In genomic region chr19:13226983-13227382, GRCh38 we compare ENCODE assay signal across 23 cellular contexts.
DNase-seq lines count a peak whose midpoint lies in the region; ATAC-seq, FAIRE-seq and TF ChIP-seq lines count a peak whose summit lies in the region.
"Had no signal": no experiment of that assay in that cellular context is flagged by ENCODE, and none has a peak within 500 bp of the region (broad histone marks: within the 10 kb centered on the region; RNA-seq: fewer than 3 reads in every experiment).

No MANE protein-coding gene starts in this region.

- intact Hi-C loops in K562 (cut with micrococcal nuclease): no loop called here

- BruUV-seq in K562 (replicated peaks; lab: Mats Ljungman, UMichigan): no TSS peak

- no peak overlapping the region for H3K27ac ChIP-seq in SK-N-SH (ENCODE audit: low read depth in 2 of 2, low read length in 1 of 2)
- H3K27ac ChIP-seq in K562 (ENCODE audit: extremely low read depth, low read depth, low read length): no peak overlapping the region
- no peak overlapping the region for H3K27ac ChIP-seq in endodermal cell (ENCODE audit: low read depth, low read length)
- H3K27ac ChIP-seq: 22Rv1, BLaER1, C4-2B, GM23248 had no signal

- H3K9me3 ChIP-seq in SK-N-SH: no peaks in the 10 kb centered on the region
- no peaks in the 10 kb centered on the region for H3K9me3 ChIP-seq in NT2/D1 (ENCODE audit: insufficient read depth, low read length)
- H3K9me3 ChIP-seq in K562 (replicated peaks; ENCODE audit: control insufficient read depth, insufficient read depth, low read depth, low read length): no peaks in the 10 kb centered on the region
- H3K9me3 ChIP-seq in endodermal cell (ENCODE audit: control insufficient read depth, low read length): no peaks in the 10 kb centered on the region
- H3K9me3 ChIP-seq: BLaER1, Caco-2 had no signal

- peaks cover 3% of the 10 kb centered on the region for H3K27me3 Mint-ChIP-seq in endodermal cell (ENCODE audit: insufficient read depth)

- in situ Hi-C loops in K562 (cut with MboI): no loop called here

- H3K4me1 ChIP-seq in SK-N-SH (ENCODE audit: control insufficient read depth in 1 of 2, insufficient read depth in 2 of 2, low read depth in 1 of 2, low read length in 1 of 2) (no peaks in the 10 kb centered on the region), NT2/D1 (ENCODE audit: insufficient read depth, insufficient read length) (peaks cover 17% of the 10 kb centered on the region), K562 (replicated peaks in 1 of 2; ENCODE audit: control insufficient read depth in 2 of 2, insufficient read depth in 2 of 2, low read length in 2 of 2) (peaks cover 0 to 14% of the 10 kb centered on the region in 2 experiments; a peak in 2 of 5 replicates), endodermal cell (ENCODE audit: control insufficient read depth, insufficient read depth, low read length) (no peaks in the 10 kb centered on the region)
- H3K4me1 ChIP-seq: Caco-2 had no signal

- no peak for TF ChIP-seq POLR2A in K562 (conservative IDR thresholded peaks at IDR 0.05)

- H3K9ac ChIP-seq in SK-N-SH (no peak overlapping the region), NT2/D1 (ENCODE audit: insufficient read length, low read depth) (peak overlapping the region; percentile 56), K562 (ENCODE audit: insufficient read depth in 1 of 2, low read depth in 2 of 2, low read length in 2 of 2) (peak overlapping the region in 1 of 2 experiments; percentile 50; a peak in 2 of 4 replicates), endodermal cell (ENCODE audit: extremely low read depth, low read length, poor library complexity, severe bottlenecking) (no peak overlapping the region)
- H3K9ac ChIP-seq: BLaER1, GM23248 had no signal

- H3K4me3 ChIP-seq in SK-N-SH (ENCODE audit: low read depth in 2 of 2, low read length in 1 of 2) (no peak overlapping the region), NT2/D1 (ENCODE audit: insufficient read length, low read depth) (no peak overlapping the region), K562 (no peak overlapping the region), endodermal cell (ENCODE audit: low read length) (no peak overlapping the region)
- H3K4me3 ChIP-seq: BLaER1, GM23248 had no signal

- H3K27ac Mint-ChIP-seq in endodermal cell: no peak overlapping the region
- H3K27ac Mint-ChIP-seq: B cell; CD8-positive, alpha-beta T cell had no signal

- no peaks in the 10 kb centered on the region for H3K79me2 ChIP-seq in SK-N-SH (ENCODE audit: insufficient read depth)
- no peaks in the 10 kb centered on the region for H3K79me2 ChIP-seq in K562 (ENCODE audit: control insufficient read depth, insufficient read depth, low read length)

- H3K36me3 ChIP-seq in SK-N-SH (replicated peaks in 1 of 2; ENCODE audit: control insufficient read depth in 1 of 2, insufficient read depth in 2 of 2, low read length in 1 of 2): no peaks in the 10 kb centered on the region
- H3K36me3 ChIP-seq in NT2/D1 (ENCODE audit: insufficient read depth, insufficient read length, low read length): no peaks in the 10 kb centered on the region
- no peaks in the 10 kb centered on the region for H3K36me3 ChIP-seq in K562 (ENCODE audit: control insufficient read depth, insufficient read depth, low read length)
- no peaks in the 10 kb centered on the region for H3K36me3 ChIP-seq in endodermal cell (ENCODE audit: control insufficient read depth, insufficient read depth, low read length)

- H3K4me1 Mint-ChIP-seq in endodermal cell: no peaks in the 10 kb centered on the region
- H3K4me1 Mint-ChIP-seq: B cell; CD4-positive, CD25-positive, alpha-beta regulatory T cell had no signal

- H3K4me3 Mint-ChIP-seq in endodermal cell: no peak overlapping the region
- H3K4me3 Mint-ChIP-seq: B cell; CD8-positive, alpha-beta T cell had no signal

- no peaks in the 10 kb centered on the region for H4K20me1 ChIP-seq in SK-N-SH (ENCODE audit: insufficient read depth)
- no peaks in the 10 kb centered on the region for H4K20me1 ChIP-seq in K562 (replicated peaks; ENCODE audit: control insufficient read depth, insufficient read depth, low read length)
- H4K20me1 ChIP-seq: BLaER1 had no signal

- TF ChIP-seq EP300 in SK-N-SH (IDR thresholded peaks at IDR 0.05; ENCODE audit: borderline replicate concordance in 1 of 2, low read depth in 1 of 2, low read length in 1 of 2) (no peak), K562 (IDR thresholded peaks at IDR 0.05; ENCODE audit: low read length) (no peak)

- H3K9me2 ChIP-seq in SK-N-SH: no peaks in the 10 kb centered on the region

- 0 out of 2 replicates have a peak overlapping the region, but pooled peaks have one; percentile 19 for H3K4me2 ChIP-seq in SK-N-SH
- no peak overlapping the region for H3K4me2 ChIP-seq in K562 (ENCODE audit: insufficient read depth, low read length)
- H3K4me2 ChIP-seq: BLaER1 had no signal

- H3K36me3 Mint-ChIP-seq in endodermal cell (ENCODE audit: low read depth): no peaks in the 10 kb centered on the region
- H3K36me3 Mint-ChIP-seq: CD4-positive, CD25-positive, alpha-beta regulatory T cell; CD8-positive, alpha-beta T cell had no signal

- peak; percentile 6 for FAIRE-seq in K562 (lab: Jason Lieb, UNC)
- FAIRE-seq: A204.1, G401.6, GM12892, H54 had no signal

- DNase-seq in SK-N-SH (no peak), NT2/D1 (ENCODE audit: low read depth, low spot score) (no peak), K562 (ENCODE audit: extremely low read depth in 1 of 4, low spot score in 3 of 4) (no peak), endodermal cell (peak; percentile 43), NCI-H774 (lab: John Stamatoyannopoulos, UW) (no peak), kidney tubule cell (ENCODE audit: low spot score) (no peak)
- DNase-seq: Caco-2; CD4-positive, CD25-positive, alpha-beta regulatory T cell; CD8-positive, alpha-beta T cell; DMS153; DND-41; GM23248; HCEC 1CT had no signal

- TF ChIP-seq CTCF in SK-N-SH (IDR thresholded peaks at IDR 0.05): no peak
- TF ChIP-seq CTCF in K562 (IDR thresholded peaks at IDR 0.05 in 2 of 3, conservative IDR thresholded peaks at IDR 0.05 in 1 of 3; ENCODE audit: insufficient read depth in 2 of 3, low read depth in 1 of 3, low read length in 3 of 3): no peak
- TF ChIP-seq CTCF in endodermal cell (conservative IDR thresholded peaks at IDR 0.05): no peak

- H2AFZ ChIP-seq in SK-N-SH (ENCODE audit: low read depth) (peak overlapping the region; percentile 70; the same call in 1 of the 2 replicates), K562 (ENCODE audit: low read depth, low read length) (no peak overlapping the region)
- H2AFZ ChIP-seq: GM23248 had no signal

- CTCF ChIA-PET in SK-N-SH (lab: Yijun Ruan, JAX) (interaction anchor here (0.5 kb wide), 1 partner anchor 404 kb away, joined by 3 read pairs; no protein-coding TSS in a partner anchor), K562 (lab: Yijun Ruan, JAX; ENCODE audit: low intra/inter-chr PET ratio) (no interaction called here)

- H3K27me3 ChIP-seq in SK-N-SH (ENCODE audit: insufficient read depth) (peaks cover 83% of the 10 kb centered on the region), NT2/D1 (ENCODE audit: insufficient read depth, insufficient read length) (no peaks in the 10 kb centered on the region), K562 (ENCODE audit: control insufficient read depth in 2 of 2, insufficient read depth in 2 of 2, low read length in 2 of 2) (peaks cover 24 to 59% of the 10 kb centered on the region in 2 experiments), endodermal cell (ENCODE audit: control insufficient read depth, insufficient read depth, low read length, poor library complexity, severe bottlenecking) (no peaks in the 10 kb centered on the region)
- H3K27me3 ChIP-seq: BLaER1 had no signal

- H3F3A ChIP-seq in SK-N-SH (replicated peaks; ENCODE audit: insufficient read depth): no peaks in the 10 kb centered on the region

- no peaks in the 10 kb centered on the region for H3K9me1 ChIP-seq in K562 (ENCODE audit: control insufficient read depth, insufficient read depth, low read length)

- POLR2A ChIA-PET in SK-N-SH (lab: Yijun Ruan, JAX) (no interaction called here), K562 (lab: Yijun Ruan, JAX) (no interaction called here)

- H3K9me3 Mint-ChIP-seq in endodermal cell: no peaks in the 10 kb centered on the region
- H3K9me3 Mint-ChIP-seq: CD8-positive, alpha-beta T cell had no signal

- TF ChIP-seq RAD21 in SK-N-SH (IDR thresholded peaks at IDR 0.05; ENCODE audit: low read length) (no peak), K562 (CRISPR knock-in tag; conservative IDR thresholded peaks at IDR 0.05 in 1 of 2, IDR thresholded peaks at IDR 0.05 in 1 of 2) (no peak)

- ATAC-seq in SK-N-SH treated with all-trans-retinoic acid at 6 μM for 48 hours (no peak), K562 (no peak), GM21367 (IDR thresholded peaks at IDR 0.05; ENCODE audit: unreplicated experiment) (no peak)
- ATAC-seq: CD8-positive, alpha-beta T cell had no signal

- WGBS in SK-N-SH (ENCODE audit: low lambda C conversion rate): 18% methylated on average over 10 of the region's 14 CpGs
- WGBS in K562 (ENCODE audit: insufficient coverage, low coverage, missing lambda C conversion rate): 8% methylated on average over 9 of the region's 14 CpGs
- WGBS in endodermal cell (ENCODE audit: insufficient coverage in 1 of 2, insufficient read length in 1 of 2), 2 experiments: 91 to 96% methylated on average over 10 to 14 of the region's 14 CpGs

TF ChIP-seq in SK-N-SH, 30 proteins besides CTCF, POLR2A, EP300 and RAD21:
- no peak for TF ChIP-seq FOXJ3 (CRISPR knock-in tag; IDR thresholded peaks at IDR 0.05)
- TF ChIP-seq YY1 (IDR thresholded peaks at IDR 0.05; ENCODE audit: low read depth): 0 out of 2 replicates have a peak, but pooled peaks have one; percentile 36
- no peak for TF ChIP-seq FOXM1 (IDR thresholded peaks at IDR 0.05; ENCODE audit: low read depth)
- no peak for TF ChIP-seq MEF2A (IDR thresholded peaks at IDR 0.05; ENCODE audit: borderline replicate concordance, low read depth)

TF ChIP-seq in SK-N-SH treated with all-trans-retinoic acid at 6 μM for 48 hours, 23 proteins besides CTCF, POLR2A, EP300 and RAD21 (continues in another document):
- TF ChIP-seq RARB (CRISPR knock-in tag; IDR thresholded peaks at IDR 0.05): no peak

TF ChIP-seq in K562, 482 proteins besides CTCF, POLR2A, EP300 and RAD21:
- TF ChIP-seq ZNF444 (CRISPR knock-in tag; IDR thresholded peaks at IDR 0.05) (0 out of 2 replicates have a peak, but pooled peaks have one; percentile 33), FOXJ3 (CRISPR knock-in tag; IDR thresholded peaks at IDR 0.05) (no peak), KDM1A (IDR thresholded peaks at IDR 0.05) (peak in 1 of 2 experiments; percentile 79; a peak in 2 of 4 replicates), SIX5 (IDR thresholded peaks at IDR 0.05; ENCODE audit: borderline replicate concordance in 1 of 2, insufficient read depth in 1 of 2, low read depth in 1 of 2, low read length in 2 of 2) (no peak), YY1 (IDR thresholded peaks at IDR 0.05; ENCODE audit: borderline replicate concordance in 1 of 3, control insufficient read depth in 1 of 3, extremely low read depth in 1 of 3, insufficient read depth in 3 of 3, insufficient read length in 1 of 3, insufficient replicate concordance in 2 of 3, low read depth in 1 of 3, low read length in 2 of 3) (peak in 1 of 3 experiments; percentile 45)
